19 cellular contexts compared by ENCODE assay signal in genomic region chr1:94265931-94266330, GRCh38. TPM values are rescaled to one million over a fixed set of nuclear protein-coding genes. Genes with fewer than 3 reads are reported as not detected.
DNase-seq lines count a peak whose midpoint lies in the region; ATAC-seq and TF ChIP-seq lines count a peak whose summit lies in the region.
"Had no signal": no experiment of that assay in that cellular context is flagged by ENCODE, and none has a peak within 500 bp of the region (broad histone marks: within the 10 kb centered on the region; RNA-seq: fewer than 3 reads in every experiment).

No MANE protein-coding gene starts in this region.

- no peaks in the 10 kb centered on the region for H3K9me3 ChIP-seq in CD8-positive, alpha-beta memory T cell (ENCODE audit: low read length)
- H3K9me3 ChIP-seq: sigmoid colon had no signal

- POLR2A ChIA-PET in CD8-positive, alpha-beta memory T cell (lab: Charles Lee) = no interaction called here

- H3K27ac Mint-ChIP-seq in CD8-positive, alpha-beta memory T cell = no peak overlapping the region
- H3K27ac Mint-ChIP-seq: activated T-helper 17 cell treated with anti-CD3 and anti-CD28 coated beads, Interleukin-2, amount 50 U/mL, for 72 hours; immature natural killer cell had no signal

- H3K4me3 ChIP-seq in AG10803 (ENCODE audit: low read length) = no peak overlapping the region
- H3K4me3 ChIP-seq in CD8-positive, alpha-beta memory T cell (ENCODE audit: low read length) = no peak overlapping the region
- H3K4me3 ChIP-seq: sigmoid colon had no signal

- peaks cover 2 to 25% of the 10 kb centered on the region in 2 donors for H3K27me3 Mint-ChIP-seq in CD8-positive, alpha-beta memory T cell

- no peaks in the 10 kb centered on the region for H3K36me3 Mint-ChIP-seq in CD8-positive, alpha-beta memory T cell
- H3K36me3 Mint-ChIP-seq: immature natural killer cell had no signal

- peaks cover 4% of the 10 kb centered on the region for H3K27me3 ChIP-seq in CD8-positive, alpha-beta memory T cell (ENCODE audit: insufficient read depth, low read length, poor library complexity, severe bottlenecking)
- H3K27me3 ChIP-seq: sigmoid colon had no signal

- no peaks in the 10 kb centered on the region for H3K9me3 Mint-ChIP-seq in CD8-positive, alpha-beta memory T cell
- H3K9me3 Mint-ChIP-seq: activated T-helper 17 cell treated with anti-CD3 and anti-CD28 coated beads, Interleukin-2, amount 50 U/mL, for 72 hours; immature natural killer cell had no signal

- no peaks in the 10 kb centered on the region for H3K4me1 ChIP-seq in CD8-positive, alpha-beta memory T cell (ENCODE audit: insufficient read depth, low read length)
- H3K4me1 ChIP-seq: sigmoid colon had no signal

- H3K27ac ChIP-seq in CD8-positive, alpha-beta memory T cell (ENCODE audit: low read depth, low read length) = no peak overlapping the region

- CTCF ChIA-PET in CD8-positive, alpha-beta memory T cell (lab: Charles Lee) = no interaction called here

- no peak for TF ChIP-seq CTCF in AG10803 (conservative IDR thresholded peaks at IDR 0.05; ENCODE audit: low read length)
- no peak for TF ChIP-seq CTCF in GM10266 (IDR thresholded peaks at IDR 0.05; ENCODE audit: control insufficient read depth, insufficient read depth, low read depth, missing control alignments)

- no peak for ATAC-seq in GM19397 (IDR thresholded peaks at IDR 0.05; ENCODE audit: unreplicated experiment)
- ATAC-seq: activated T-helper 17 cell treated with anti-CD3 and anti-CD28 coated beads, Interleukin-2, amount 50 U/mL, for 72 hours had no signal

- H3K4me3 Mint-ChIP-seq in CD8-positive, alpha-beta memory T cell = no peak overlapping the region
- H3K4me3 Mint-ChIP-seq: activated T-helper 17 cell treated with anti-CD3 and anti-CD28 coated beads, Interleukin-2, amount 50 U/mL, for 72 hours; immature natural killer cell had no signal

- no peaks in the 10 kb centered on the region for H3K4me1 Mint-ChIP-seq in CD8-positive, alpha-beta memory T cell
- H3K4me1 Mint-ChIP-seq: activated T-helper 17 cell treated with anti-CD3 and anti-CD28 coated beads, Interleukin-2, amount 50 U/mL, for 72 hours; immature natural killer cell had no signal

- DNase-seq in AG10803 (ENCODE audit: low read depth) = peak; percentile 59
- DNase-seq in M059J (ENCODE audit: low read depth) = peak; percentile 81
- DNase-seq in dermis blood vessel endothelial cell = peak; percentile 86
- DNase-seq in myocyte (ENCODE audit: low read depth) = peak; percentile 58
- DNase-seq in CD8-positive, alpha-beta memory T cell = no peak
- DNase-seq in GM10266 (ENCODE audit: extremely low spot score) = no peak
- no peak for DNase-seq in NCI-H345 treated with DMSO at 0.1 percent for 48 hours (lab: John Stamatoyannopoulos, UW; ENCODE audit: unreplicated experiment)
- DNase-seq: activated CD4-positive, CD25-positive, alpha-beta regulatory T cell; activated CD8-positive, alpha-beta memory T cell treated with anti-CD3 and anti-CD28 coated beads for 24 hours; caudate nucleus; COR-L47; immature natural killer cell; NCI-H1436 treated with DMSO at 0.1 percent for 48 hours; NCI-H510A; sigmoid colon; T-helper 1 cell; trophoblast cell had no signal

- H3K36me3 ChIP-seq in CD8-positive, alpha-beta memory T cell (ENCODE audit: insufficient read depth, low read length) = no peaks in the 10 kb centered on the region
- H3K36me3 ChIP-seq: sigmoid colon had no signal

RNA-seq across cellular contexts. Expression of gene ARHGAP29, which starts 28.5 kb away (rescaled TPM):
- 37.2 and 55.9 TPM in 2 replicates for total RNA-seq in M059J (2014; rRNA removed; shearing (Covaris generic))
- total RNA-seq in dermis blood vessel endothelial cell (254 and 371 TPM in 2 replicates), myocyte (4.4 and 5.7 TPM in 2 replicates)
- polyA plus RNA-seq in myocyte (2012) = 2.7 TPM
- not detected for total RNA-seq in CD8-positive, alpha-beta memory T cell
- polyA plus RNA-seq in CD8-positive, alpha-beta memory T cell = not detected
- total RNA-seq: activated T-helper 17 cell treated with anti-CD3 and anti-CD28 coated beads, Interleukin-2, amount 50 U/mL, for 72 hours had no signal
- polyA plus RNA-seq: immature natural killer cell had no signal

Comparison
In these comparisons a context has a peak if more than half of its experiments do, and no peak if none do; other contexts are left out.
1. DNase-seq: peak in AG10803 (single experiment), M059J (single experiment), dermis blood vessel endothelial cell (single experiment) and myocyte (single experiment); none in CD8-positive, alpha-beta memory T cell (0 of 5), GM10266 (single experiment) and NCI-H345 treated with DMSO at 0.1 percent for 48 hours (single experiment).